1 cellular context compared by ENCODE assay signal in the genomic region with DNA sequence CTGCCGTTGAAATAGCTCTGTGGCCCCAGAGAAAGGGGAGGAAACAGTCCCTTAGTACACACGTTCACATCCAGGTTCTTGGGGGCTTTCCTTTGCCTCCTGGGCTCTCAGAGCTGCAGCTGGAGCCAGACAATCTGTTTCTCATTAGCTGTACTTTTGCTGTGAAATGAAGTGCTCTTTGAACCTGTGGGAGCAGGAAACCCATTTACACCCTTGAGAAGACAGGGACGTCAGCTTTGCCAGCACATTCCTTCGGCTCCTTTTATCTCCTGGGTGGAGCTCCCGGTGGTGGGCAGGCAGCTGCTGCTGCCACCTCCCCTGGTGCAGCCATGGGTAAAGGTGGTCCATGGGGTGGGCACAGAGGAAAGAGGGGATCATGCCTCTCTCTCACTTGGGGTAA.
TF ChIP-seq lines count a peak whose summit lies in the region.

No MANE protein-coding gene starts in this region.

TF ChIP-seq in IMR-90, 13 proteins besides CTCF, POLR2A, EP300 and RAD21:
- TF ChIP-seq MAZ (IDR thresholded peaks at IDR 0.05; ENCODE audit: borderline replicate concordance, low read depth, low read length), result no peak
- no peak for TF ChIP-seq CHD1 (IDR thresholded peaks at IDR 0.05; ENCODE audit: low read depth, low read length)
- TF ChIP-seq CEBPB (IDR thresholded peaks at IDR 0.05; ENCODE audit: low read depth, low read length), result no peak
- TF ChIP-seq, protein P1, sequence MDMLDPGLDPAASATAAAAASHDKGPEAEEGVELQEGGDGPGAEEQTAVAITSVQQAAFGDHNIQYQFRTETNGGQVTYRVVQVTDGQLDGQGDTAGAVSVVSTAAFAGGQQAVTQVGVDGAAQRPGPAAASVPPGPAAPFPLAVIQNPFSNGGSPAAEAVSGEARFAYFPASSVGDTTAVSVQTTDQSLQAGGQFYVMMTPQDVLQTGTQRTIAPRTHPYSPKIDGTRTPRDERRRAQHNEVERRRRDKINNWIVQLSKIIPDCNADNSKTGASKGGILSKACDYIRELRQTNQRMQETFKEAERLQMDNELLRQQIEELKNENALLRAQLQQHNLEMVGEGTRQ (IDR thresholded peaks at IDR 0.05; ENCODE audit: low read depth, low read length), result no peak
- TF ChIP-seq SMC3 (IDR thresholded peaks at IDR 0.05; ENCODE audit: low read depth, low read length), result no peak
- TF ChIP-seq FOS (IDR thresholded peaks at IDR 0.05; ENCODE audit: low read depth, low read length), result no peak
TF ChIP-seq in IMR-90: peak in this region for 0.
